Comparison of ENCODE assay signal across 8 cellular contexts in the genomic region with DNA sequence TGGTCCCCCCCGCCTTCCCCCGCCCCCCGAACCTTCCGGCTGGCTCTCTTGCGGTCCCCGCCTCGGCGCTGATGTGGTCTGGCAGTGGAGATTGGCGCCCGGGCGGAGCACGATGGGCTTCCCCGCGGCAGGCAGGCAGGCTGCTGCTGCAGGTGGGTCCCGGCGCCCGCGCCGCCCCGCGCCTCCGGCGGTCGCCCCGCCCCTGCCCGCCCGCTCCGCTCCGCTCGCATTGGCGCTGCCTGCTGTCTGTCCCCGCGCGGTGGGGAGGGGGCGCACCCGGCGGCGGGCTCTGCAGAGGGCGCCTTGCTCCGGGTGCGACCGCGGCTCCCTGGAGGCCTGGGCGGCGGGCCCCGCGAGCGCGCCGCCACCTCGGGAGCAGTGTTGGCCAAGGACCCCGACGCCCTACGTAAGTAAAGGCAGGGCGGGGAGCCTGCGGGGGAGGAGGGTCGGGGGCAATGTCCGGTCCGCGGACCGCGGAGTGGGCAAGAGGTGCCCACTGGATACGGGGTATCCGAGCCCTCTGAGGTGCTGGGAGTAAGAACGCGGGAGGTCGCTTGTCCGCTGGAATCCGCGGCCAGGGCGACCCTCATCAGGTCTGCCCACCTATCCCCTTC. TPM values are rescaled to one million over a fixed set of nuclear protein-coding genes. Genes with fewer than 3 reads are reported as not detected.
DNase-seq lines count a peak whose midpoint lies in the region; ATAC-seq and TF ChIP-seq lines count a peak whose summit lies in the region.

A gene with protein sequence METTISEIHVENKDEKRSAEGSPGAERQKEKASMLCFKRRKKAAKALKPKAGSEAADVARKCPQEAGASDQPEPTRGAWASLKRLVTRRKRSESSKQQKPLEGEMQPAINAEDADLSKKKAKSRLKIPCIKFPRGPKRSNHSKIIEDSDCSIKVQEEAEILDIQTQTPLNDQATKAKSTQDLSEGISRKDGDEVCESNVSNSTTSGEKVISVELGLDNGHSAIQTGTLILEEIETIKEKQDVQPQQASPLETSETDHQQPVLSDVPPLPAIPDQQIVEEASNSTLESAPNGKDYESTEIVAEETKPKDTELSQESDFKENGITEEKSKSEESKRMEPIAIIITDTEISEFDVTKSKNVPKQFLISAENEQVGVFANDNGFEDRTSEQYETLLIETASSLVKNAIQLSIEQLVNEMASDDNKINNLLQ (plus strand): TSS at position 292 of the 614 bp plus-strand sequence. CDS start 2,896 bp downstream, outside the sequence.

- TF ChIP-seq EP300 in upper lobe of left lung (IDR thresholded peaks at IDR 0.05): no peak

- peak within 1 kb of the TSS; percentile 79 for H3K4me3 ChIP-seq in BE2C (ENCODE audit: low read depth, low read length)
- peak within 1 kb of the TSS; percentile 46 to 81 (median 74) for H3K4me3 ChIP-seq in upper lobe of left lung

- H3K4me1 Mint-ChIP-seq in activated naive CD4-positive, alpha-beta T cell treated with anti-CD3 and anti-CD28 coated beads, Interleukin-2, amount 10 ng/mL, durations not matched to agents 7 days and 5 days: peaks cover 21% of the 10 kb centered on the region

- no peaks in the 10 kb centered on the region for H3K9me3 Mint-ChIP-seq in activated naive CD4-positive, alpha-beta T cell treated with anti-CD3 and anti-CD28 coated beads, Interleukin-2, amount 10 ng/mL, durations not matched to agents 7 days and 5 days

- H3K4me1 ChIP-seq in BE2C (peaks cover 13% of the 10 kb centered on the region), upper lobe of left lung (peaks cover 7 to 20% (median 13%) of the 10 kb centered on the region in 4 donors)

- no peaks in the 10 kb centered on the region for H3K27me3 Mint-ChIP-seq in activated naive CD4-positive, alpha-beta T cell treated with anti-CD3 and anti-CD28 coated beads, Interleukin-2, amount 10 ng/mL, durations not matched to agents 7 days and 5 days

- DNase-seq in BE2C (peak; percentile 90), GM19238 (ENCODE audit: insufficient read length, low spot score) (peak; percentile 59), HK-2 (ENCODE audit: unreplicated experiment) (peak; percentile 44), RWPE1 (ENCODE audit: low spot score) (peak; percentile 54), cardiac septum (ENCODE audit: low spot score) (peak; percentile 79), posterior cingulate gyrus (peak; percentile 57 to 97 (median 80)), upper lobe of left lung (peak; percentile 68 to 93)
- peak; percentile 76 for DNase-seq in activated naive CD4-positive, alpha-beta T cell treated with anti-CD3 and anti-CD28 coated beads, Interleukin-2, amount 10 ng/mL, durations not matched to agents 7 days and 5 days

- H3K36me3 ChIP-seq in BE2C (peaks cover 15% of the 10 kb centered on the region), upper lobe of left lung (no peaks in the 10 kb centered on the region)

- 1% methylated on average over 31 to 42 of the region's 71 CpGs for WGBS in upper lobe of left lung, 2 donors

- H3K27ac Mint-ChIP-seq in activated naive CD4-positive, alpha-beta T cell treated with anti-CD3 and anti-CD28 coated beads, Interleukin-2, amount 10 ng/mL, durations not matched to agents 7 days and 5 days: peak within 1 kb of the TSS; percentile 77

- no peak for TF ChIP-seq CTCF in BE2C (IDR thresholded peaks at IDR 0.05; ENCODE audit: low read depth, low read length)
- TF ChIP-seq CTCF in RWPE1 (conservative IDR thresholded peaks at IDR 0.05; ENCODE audit: low read depth): no peak
- peak in 1 of 6 experiments; percentile 6 for TF ChIP-seq CTCF in upper lobe of left lung (IDR thresholded peaks at IDR 0.05)

- ATAC-seq in upper lobe of left lung (ENCODE audit: low FRiP score in 2 of 2): peak; percentile 71 to 87

- H3K36me3 Mint-ChIP-seq in activated naive CD4-positive, alpha-beta T cell treated with anti-CD3 and anti-CD28 coated beads, Interleukin-2, amount 10 ng/mL, durations not matched to agents 7 days and 5 days: peaks cover 16% of the 10 kb centered on the region

- POLR2A ChIA-PET in RWPE1 (lab: Yijun Ruan, JAX; ENCODE audit: low non-redundant PET): interaction anchor here (0.7 kb wide), 1 partner anchor 49 kb away, joined by 3 read pairs; no protein-coding TSS in a partner anchor

- CTCF ChIA-PET in RWPE1 (lab: Yijun Ruan, JAX): interaction anchor here (0.6 to 1.2 kb wide), 3 partner anchors 11 to 14 kb away, joined by 3 to 4 read pairs (median 4); no protein-coding TSS in a partner anchor
- CTCF ChIA-PET in activated naive CD4-positive, alpha-beta T cell treated with anti-CD3 and anti-CD28 coated beads, Interleukin-2, amount 10 ng/mL, durations not matched to agents 7 days and 5 days (lab: Charles Lee): interaction anchor here (0.9 to 2.4 kb wide), 6 partner anchors 13 to 123 kb away, joined by 3 to 10 read pairs (median 5); a partner anchor contains a TSS

- intact Hi-C loops in cardiac septum (cut with DNase I) (no loop called here), posterior cingulate gyrus (cut with DNase I) (loop anchor here (5.0 kb wide), 1 partner anchor 78 kb away; a partner anchor contains a TSS)

- H3K9me3 ChIP-seq in BE2C: no peaks in the 10 kb centered on the region
- no peaks in the 10 kb centered on the region for H3K9me3 ChIP-seq in upper lobe of left lung

- no peak for TF ChIP-seq POLR2A in upper lobe of left lung (IDR thresholded peaks at IDR 0.05)

- H3K27ac ChIP-seq in RWPE1: peak within 1 kb of the TSS; percentile 29; the same call in 1 of the 2 replicates
- peak within 1 kb of the TSS; percentile 35 to 79 (median 54) for H3K27ac ChIP-seq in upper lobe of left lung

- peak within 1 kb of the TSS; percentile 87 for H3K4me3 Mint-ChIP-seq in activated naive CD4-positive, alpha-beta T cell treated with anti-CD3 and anti-CD28 coated beads, Interleukin-2, amount 10 ng/mL, durations not matched to agents 7 days and 5 days

- H3K27me3 ChIP-seq in BE2C: no peaks in the 10 kb centered on the region
- H3K27me3 ChIP-seq in upper lobe of left lung: peaks cover 0 to 11% (median 0%) of the 10 kb centered on the region in 4 donors

RNA-seq across cellular contexts. Expression of the gene that starts here (rescaled TPM):
- 2.6 TPM for polyA plus RNA-seq in BE2C (2012; ENCODE audit: insufficient read depth, insufficient read length, low read depth)
- 0.51 TPM for total RNA-seq in cardiac septum
- total RNA-seq in upper lobe of left lung: 1 to 10 TPM; 1.0 to 5.4 (median 2.5) TPM

Comparison
In these comparisons a context has a peak if more than half of its experiments do, and no peak if none do; other contexts are left out.
1. Peak in every context shown above with its lines: DNase-seq, ATAC-seq, H3K4me3 ChIP-seq and H3K27ac ChIP-seq.
2. Peak in DNase-seq in cardiac septum; RNA of the gene not detected or under 1 TPM.